Comparison of ENCODE assay signal across 1 cellular context in genomic region chr7:28748346-28748745, GRCh38.
TF ChIP-seq lines count a peak whose summit lies in the region.

No MANE protein-coding gene starts in this region.

TF ChIP-seq in HCT116, 20 proteins besides CTCF, POLR2A, EP300 and RAD21 (continued from another document):
- TF ChIP-seq REST (IDR thresholded peaks at IDR 0.05; ENCODE audit: low read depth) (no peak), CBX3 (IDR thresholded peaks at IDR 0.05; ENCODE audit: low read depth) (no peak), EZH2 (IDR thresholded peaks at IDR 0.05) (no peak), SP1 (IDR thresholded peaks at IDR 0.05; ENCODE audit: low read depth) (no peak), ZFX (IDR thresholded peaks at IDR 0.05) (no peak), CEBPB (IDR thresholded peaks at IDR 0.05; ENCODE audit: low read depth) (no peak), SIN3A (IDR thresholded peaks at IDR 0.05; ENCODE audit: low read depth) (no peak), ZBTB33 (IDR thresholded peaks at IDR 0.05; ENCODE audit: extremely low read depth, insufficient replicate concordance, low read length) (no peak), JUND (IDR thresholded peaks at IDR 0.05) (no peak)
TF ChIP-seq in HCT116: peak in this region for 0.
